ENCODE assay signal across 8 cellular contexts in genomic region chr10:110672580-110672919, GRCh38. TPM values are rescaled to one million over a fixed set of nuclear protein-coding genes. Genes with fewer than 3 reads are reported as not detected.
DNase-seq lines count a peak whose midpoint lies in the region; ATAC-seq and TF ChIP-seq lines count a peak whose summit lies in the region.

No MANE protein-coding gene starts in this region.

- H3K9me3 ChIP-seq in heart left ventricle (no peaks in the 10 kb centered on the region), skeletal muscle tissue (ENCODE audit: control insufficient read depth in 3 of 3, low read length in 3 of 3) (no peaks in the 10 kb centered on the region)

- no peak for TF ChIP-seq CTCF in GM12864 (IDR thresholded peaks at IDR 0.05; ENCODE audit: low read depth, low read length, missing control alignments)
- no peak for TF ChIP-seq CTCF in HFFc6 (IDR thresholded peaks at IDR 0.05)
- no peak for TF ChIP-seq CTCF in heart left ventricle (IDR thresholded peaks at IDR 0.05)

- TF ChIP-seq POLR2A in heart left ventricle (IDR thresholded peaks at IDR 0.05), result no peak

- 3 to 9% (median 4%) methylated on average over 9 to 12 of the region's 12 CpGs for WGBS in heart left ventricle, 4 donors

- ATAC-seq in SK-N-SH treated with all-trans-retinoic acid at 6 μM for 48 hours (peak; percentile 77), heart left ventricle (peak in 2 of 4 donors; percentile 5 to 12)

- no peak for DNase-seq in GM12864 (ENCODE audit: low read depth)
- DNase-seq in HFFc6, result no peak
- DNase-seq in heart left ventricle, result no peak
- DNase-seq in NCI-H1048 (lab: John Stamatoyannopoulos, UW), result no peak
- no peak for DNase-seq in HPDE6-E6E7 (ENCODE audit: extremely low spot score)
- no peak for DNase-seq in amygdala (lab: John Stamatoyannopoulos, UW)

- peaks cover 45% of the 10 kb centered on the region for H3K27me3 Mint-ChIP-seq in HFFc6 (ENCODE audit: insufficient read depth)

- intact Hi-C loops in heart left ventricle (cut with DNase I), result loop anchor here in 5 of 10 donors (2.0 to 10.0 kb wide), 3 partner anchors 60 to 222 kb away; no protein-coding TSS in a partner anchor

- H3K36me3 ChIP-seq in heart left ventricle, result no peaks in the 10 kb centered on the region
- H3K36me3 ChIP-seq in skeletal muscle tissue (ENCODE audit: control insufficient read depth in 3 of 3, insufficient read depth in 3 of 3, low read length in 3 of 3), result no peaks in the 10 kb centered on the region

- H3K27ac Mint-ChIP-seq in HFFc6, result no peak overlapping the region

- peaks cover 0 to 77% (median 26%) of the 10 kb centered on the region in 12 donors for H3K4me1 ChIP-seq in heart left ventricle
- H3K4me1 ChIP-seq in skeletal muscle tissue (ENCODE audit: control insufficient read depth in 3 of 3, insufficient read depth in 3 of 3, low read length in 3 of 3), result peaks cover 21 to 23% (median 23%) of the 10 kb centered on the region in 3 donors

- H3K9me3 Mint-ChIP-seq in HFFc6, result no peaks in the 10 kb centered on the region

- peak overlapping the region; percentile 90 to 95 (median 90) for H3K9ac ChIP-seq in skeletal muscle tissue (ENCODE audit: low read depth in 1 of 3, low read length in 3 of 3)

- peak overlapping the region; percentile 86 for H3K4me3 Mint-ChIP-seq in HFFc6

- H3K27ac ChIP-seq in heart left ventricle (peak overlapping the region; percentile 69 to 97 (median 88)), skeletal muscle tissue (ENCODE audit: low read depth, low read length) (peak overlapping the region; percentile 83)

- no peaks in the 10 kb centered on the region for H3K27me3 ChIP-seq in heart left ventricle
- no peaks in the 10 kb centered on the region for H3K27me3 ChIP-seq in skeletal muscle tissue (ENCODE audit: control insufficient read depth in 3 of 3, insufficient read depth in 3 of 3, low read length in 3 of 3)

- peak overlapping the region; percentile 70 for H3K4me3 ChIP-seq in GM12864 (ENCODE audit: low read depth, low read length)
- peak overlapping the region; percentile 32 to 80 (median 60) for H3K4me3 ChIP-seq in heart left ventricle
- H3K4me3 ChIP-seq in skeletal muscle tissue (ENCODE audit: low read length in 3 of 3), result peak overlapping the region; percentile 75 to 87 (median 85)

- H3K4me1 Mint-ChIP-seq in HFFc6 (ENCODE audit: low read depth), result peaks cover 5% of the 10 kb centered on the region

- H3K36me3 Mint-ChIP-seq in HFFc6 (ENCODE audit: low read depth), result no peaks in the 10 kb centered on the region

TF ChIP-seq in SK-N-SH treated with all-trans-retinoic acid at 6 μM for 48 hours, 23 proteins besides CTCF, POLR2A, EP300 and RAD21:
- TF ChIP-seq ARNTL (CRISPR knock-in tag; IDR thresholded peaks at IDR 0.05; ENCODE audit: borderline replicate concordance, low read depth) (no peak), ZNF8 (CRISPR knock-in tag; IDR thresholded peaks at IDR 0.05) (no peak), CREB5 (CRISPR knock-in tag; IDR thresholded peaks at IDR 0.05; ENCODE audit: low read depth) (no peak), GLIS3 (CRISPR knock-in tag; IDR thresholded peaks at IDR 0.05) (no peak), ESRRG (CRISPR knock-in tag; IDR thresholded peaks at IDR 0.05) (no peak), TSHZ2 (CRISPR knock-in tag; IDR thresholded peaks at IDR 0.05) (no peak), ISL1 (CRISPR knock-in tag; IDR thresholded peaks at IDR 0.05) (no peak), ZC3H10 (CRISPR knock-in tag; IDR thresholded peaks at IDR 0.05) (no peak), OSR1 (CRISPR knock-in tag; IDR thresholded peaks at IDR 0.05) (no peak), PATZ1 (CRISPR knock-in tag; IDR thresholded peaks at IDR 0.05; ENCODE audit: borderline replicate concordance) (no peak), ZNF565 (CRISPR knock-in tag; conservative IDR thresholded peaks at IDR 0.05; ENCODE audit: low read depth) (no peak), RARB (CRISPR knock-in tag; IDR thresholded peaks at IDR 0.05) (no peak), ZFP3 (CRISPR knock-in tag; IDR thresholded peaks at IDR 0.05) (no peak)

RNA-seq across cellular contexts. Expression of gene RBM20, which starts 28.4 kb away (rescaled TPM):
- total RNA-seq in HFFc6 (2021; fragmentation: NEBNext Ultra II Directional; extraction: Animal tissue kit (Norgen Biotek cat#: 25700)), result not detected
- 100 to 1,000 TPM in 4 of 9 donors, 10 to 100 TPM in 5; 73.0 to 152 (median 96.9) TPM for total RNA-seq in heart left ventricle
- 10 to 100 TPM; 29.9 to 53.5 TPM for polyA plus RNA-seq in heart left ventricle
- 6.3 TPM for total RNA-seq in skeletal muscle tissue

Comparison
In these comparisons a context has a peak if more than half of its experiments do, and no peak if none do; other contexts are left out.
1. RNA of gene RBM20, which starts 28.4 kb away (total RNA-seq): 73.0 to 152 TPM in heart left ventricle; 6.3 TPM in skeletal muscle tissue (single experiment) and not detected in HFFc6; every median in the first group is over 10 times any median in the second.
2. Peak in every context shown above with its lines, with median percentiles within 50 percentile points of each other: H3K4me3 ChIP-seq.